Comparison of ENCODE assay signal across 8 cellular contexts in genomic region chr9:70258692-70259511, GRCh38. TPM values are rescaled to one million over a fixed set of nuclear protein-coding genes. Genes with fewer than 3 reads are reported as not detected.
A peak's percentile ranks its signal among the peaks of the same experiment; 100 is the strongest.
DNase-seq lines count a peak whose midpoint lies in the region; ATAC-seq, FAIRE-seq and TF ChIP-seq lines count a peak whose summit lies in the region.

Gene SMC5, plus strand, starts transcription at chr9:70258978. Its CDS starts 101 bp downstream, at chr9:70259079.

- peak within 1 kb of the TSS; percentile 96 for H3K27ac Mint-ChIP-seq in activated naive CD4-positive, alpha-beta T cell treated with anti-CD3 and anti-CD28 coated beads for 36 hours

- H3K9me3 ChIP-seq in neuronal stem cell (replicated peaks in 1 of 2; ENCODE audit: control insufficient read depth in 2 of 2, insufficient read depth in 1 of 2, low read depth in 1 of 2, low read length in 2 of 2) (no peaks in the 10 kb centered on the region), subcutaneous abdominal adipose tissue (ENCODE audit: control insufficient read depth in 5 of 5, low read length in 5 of 5) (no peaks in the 10 kb centered on the region)

- no peaks in the 10 kb centered on the region for H3K27me3 Mint-ChIP-seq in activated naive CD4-positive, alpha-beta T cell treated with anti-CD3 and anti-CD28 coated beads for 36 hours (ENCODE audit: low read depth)

- H3K4ac ChIP-seq in neuronal stem cell (ENCODE audit: low read length), result no peak within 1 kb of the TSS

- no peak for FAIRE-seq in frontal cortex (lab: Jason Lieb, UNC)

- peaks cover 61% of the 10 kb centered on the region for H3K4me1 Mint-ChIP-seq in activated naive CD4-positive, alpha-beta T cell treated with anti-CD3 and anti-CD28 coated beads for 36 hours (ENCODE audit: low read depth)

- DNase-seq in GM06990 (ENCODE audit: extremely low read depth, insufficient read length) (peak; percentile 97), NB4 (ENCODE audit: low read depth) (peak; percentile 88), SK-N-DZ (ENCODE audit: low spot score) (peak; percentile 93), frontal cortex (ENCODE audit: low spot score in 2 of 2) (peak; percentile 90 to 91), neuronal stem cell (ENCODE audit: low spot score) (peak; percentile 89)
- DNase-seq in activated naive CD4-positive, alpha-beta T cell treated with anti-CD3 and anti-CD28 coated beads for 36 hours, result peak; percentile 85

- H2BK12ac ChIP-seq in neuronal stem cell (ENCODE audit: low read length), result no peak within 1 kb of the TSS

- no CpG with 5 or more reads among the region's 75 CpGs for WGBS in neuronal stem cell (ENCODE audit: extremely low coverage in 2 of 2, insufficient read length in 2 of 2, insufficient replicate concordance in 1 of 2), 2 donors

- H3K27ac ChIP-seq in neuronal stem cell (replicated peaks; ENCODE audit: low read length), result peak within 1 kb of the TSS; percentile 63
- H3K27ac ChIP-seq in subcutaneous abdominal adipose tissue (ENCODE audit: low read depth, low read length), result peak within 1 kb of the TSS; percentile 87

- peak; percentile 85 for ATAC-seq in HG02571 (IDR thresholded peaks at IDR 0.05; ENCODE audit: unreplicated experiment)

- peak; percentile 87 for TF ChIP-seq POLR2A in NB4 (IDR thresholded peaks at IDR 0.05; ENCODE audit: extremely low read depth, insufficient read length)

- peak within 1 kb of the TSS; percentile 97 for H2AFZ ChIP-seq in neuronal stem cell (ENCODE audit: low read length)

- H3K4me1 ChIP-seq in neuronal stem cell (ENCODE audit: control insufficient read depth in 2 of 2, insufficient read depth in 1 of 2, low read depth in 1 of 2, low read length in 2 of 2) (peaks cover 16 to 32% of the 10 kb centered on the region in 2 donors), subcutaneous abdominal adipose tissue (ENCODE audit: control insufficient read depth in 5 of 5, insufficient read depth in 5 of 5, low read length in 5 of 5) (peaks cover 0 to 38% (median 32%) of the 10 kb centered on the region in 5 donors)

- H3K9ac ChIP-seq in neuronal stem cell (ENCODE audit: low read depth, low read length, poor library complexity), result peak within 1 kb of the TSS; percentile 85
- peak within 1 kb of the TSS; percentile 75 to 97 (median 89) for H3K9ac ChIP-seq in subcutaneous abdominal adipose tissue (ENCODE audit: low read length in 5 of 5)

- H3K36me3 Mint-ChIP-seq in activated naive CD4-positive, alpha-beta T cell treated with anti-CD3 and anti-CD28 coated beads for 36 hours (ENCODE audit: low read depth), result peaks cover 31% of the 10 kb centered on the region

- peak within 1 kb of the TSS; percentile 85 for H3K4me3 ChIP-seq in GM06990 (replicated peaks; ENCODE audit: low read depth, low read length)
- H3K4me3 ChIP-seq in NB4 (ENCODE audit: low read depth, low read length), result peak within 1 kb of the TSS; percentile 87
- H3K4me3 ChIP-seq in neuronal stem cell (ENCODE audit: low read length in 2 of 2), result peak within 1 kb of the TSS; percentile 88 to 97
- peak within 1 kb of the TSS; percentile 85 to 96 (median 95) for H3K4me3 ChIP-seq in subcutaneous abdominal adipose tissue (ENCODE audit: low read depth in 1 of 5, low read length in 5 of 5)

- H3K4me3 Mint-ChIP-seq in activated naive CD4-positive, alpha-beta T cell treated with anti-CD3 and anti-CD28 coated beads for 36 hours, result peak within 1 kb of the TSS; percentile 92

- H3K18ac ChIP-seq in neuronal stem cell (ENCODE audit: low read length), result peak within 1 kb of the TSS; percentile 93

- H2BK120ac ChIP-seq in neuronal stem cell (ENCODE audit: low read depth, low read length), result no peak within 1 kb of the TSS

- H4K91ac ChIP-seq in neuronal stem cell (ENCODE audit: low read depth, low read length, poor library complexity), result no peak within 1 kb of the TSS

- H4K8ac ChIP-seq in neuronal stem cell (ENCODE audit: low read depth, low read length), result no peak within 1 kb of the TSS

- H2AK5ac ChIP-seq in neuronal stem cell (ENCODE audit: low read depth, low read length), result no peak within 1 kb of the TSS

- intact Hi-C loops in activated naive CD4-positive, alpha-beta T cell treated with anti-CD3 and anti-CD28 coated beads for 36 hours (cut with micrococcal nuclease), result loop anchor here (1.0 to 10.0 kb wide), 14 partner anchors 133 to 1656 kb away; partner anchors contain the start of genes ABHD17B, APBA1, C9orf85 and KLF9

- H3K9me3 Mint-ChIP-seq in activated naive CD4-positive, alpha-beta T cell treated with anti-CD3 and anti-CD28 coated beads for 36 hours, result no peaks in the 10 kb centered on the region

- H2BK15ac ChIP-seq in neuronal stem cell (ENCODE audit: low read length), result no peak within 1 kb of the TSS

- TF ChIP-seq CTCF in GM06990 (IDR thresholded peaks at IDR 0.05; ENCODE audit: insufficient read depth, low read length, poor library complexity, severe bottlenecking) (no peak), NB4 (IDR thresholded peaks at IDR 0.05; ENCODE audit: low read depth, low read length) (no peak)

- H3K27me3 ChIP-seq in GM06990 (replicated peaks; ENCODE audit: control insufficient read depth, insufficient read depth, low read length), result no peaks in the 10 kb centered on the region
- no peaks in the 10 kb centered on the region for H3K27me3 ChIP-seq in neuronal stem cell (ENCODE audit: control insufficient read depth in 3 of 3, insufficient read depth in 3 of 3, low read depth in 1 of 3, low read length in 3 of 3)
- H3K27me3 ChIP-seq in subcutaneous abdominal adipose tissue (ENCODE audit: control insufficient read depth in 5 of 5, insufficient read depth in 4 of 5, low read length in 5 of 5), result no peaks in the 10 kb centered on the region

- no peak within 1 kb of the TSS for H3K14ac ChIP-seq in neuronal stem cell (ENCODE audit: low read length)

- H3K36me3 ChIP-seq in GM06990 (ENCODE audit: control insufficient read depth, insufficient read depth, low read length) (no peaks in the 10 kb centered on the region; the same call in 1 of the 2 replicates), neuronal stem cell (replicated peaks in 1 of 2; ENCODE audit: control insufficient read depth in 2 of 2, insufficient read depth in 2 of 2, low read length in 2 of 2) (peaks cover 2 to 38% of the 10 kb centered on the region in 2 donors), subcutaneous abdominal adipose tissue (ENCODE audit: control insufficient read depth in 5 of 5, insufficient read depth in 5 of 5, low read length in 5 of 5) (peaks cover 0 to 11% (median 5%) of the 10 kb centered on the region in 5 donors)

- CTCF ChIA-PET in activated naive CD4-positive, alpha-beta T cell treated with anti-CD3 and anti-CD28 coated beads for 36 hours (lab: Charles Lee), result no interaction called here

- peak within 1 kb of the TSS; percentile 55 for H3K4me2 ChIP-seq in neuronal stem cell (ENCODE audit: insufficient read depth, low read length, poor library complexity, severe bottlenecking)

- H3K23ac ChIP-seq in neuronal stem cell (ENCODE audit: low read depth, low read length, poor library complexity), result peak within 1 kb of the TSS; percentile 90

- peaks cover 2% of the 10 kb centered on the region for H3K79me1 ChIP-seq in neuronal stem cell (ENCODE audit: low read depth, low read length)

- no peak within 1 kb of the TSS for H2BK5ac ChIP-seq in neuronal stem cell (ENCODE audit: low read length)

RNA-seq across cellular contexts. Expression of gene SMC5, which starts in this region (rescaled TPM):
- 29.5 and 37.5 TPM in 2 replicates for polyA plus RNA-seq in SK-N-DZ (2014; cell fraction: cytosol; rRNA removed)
- 74.8 and 94.7 TPM in 2 replicates for polyA plus RNA-seq in SK-N-DZ (2014; cell fraction: nucleus; rRNA removed)
- total RNA-seq in activated naive CD4-positive, alpha-beta T cell treated with anti-CD3 and anti-CD28 coated beads for 36 hours, result 10 to 100 TPM; 30.4 to 31.2 TPM
- 36.3 TPM for total RNA-seq in frontal cortex
- polyA plus RNA-seq in neuronal stem cell (2013, experiment 1 of 2), result 26.5 TPM
- polyA plus RNA-seq in neuronal stem cell (2013, experiment 2 of 2), result 26.7 TPM

Comparison
In these comparisons a context has a peak if more than half of its experiments do, and no peak if none do; other contexts are left out.
1. Peak in every context shown above with its lines: DNase-seq, ATAC-seq, H3K4me3 ChIP-seq and H3K27ac ChIP-seq.